Comparison of ENCODE assay signal across 10 cellular contexts in the genomic region with DNA sequence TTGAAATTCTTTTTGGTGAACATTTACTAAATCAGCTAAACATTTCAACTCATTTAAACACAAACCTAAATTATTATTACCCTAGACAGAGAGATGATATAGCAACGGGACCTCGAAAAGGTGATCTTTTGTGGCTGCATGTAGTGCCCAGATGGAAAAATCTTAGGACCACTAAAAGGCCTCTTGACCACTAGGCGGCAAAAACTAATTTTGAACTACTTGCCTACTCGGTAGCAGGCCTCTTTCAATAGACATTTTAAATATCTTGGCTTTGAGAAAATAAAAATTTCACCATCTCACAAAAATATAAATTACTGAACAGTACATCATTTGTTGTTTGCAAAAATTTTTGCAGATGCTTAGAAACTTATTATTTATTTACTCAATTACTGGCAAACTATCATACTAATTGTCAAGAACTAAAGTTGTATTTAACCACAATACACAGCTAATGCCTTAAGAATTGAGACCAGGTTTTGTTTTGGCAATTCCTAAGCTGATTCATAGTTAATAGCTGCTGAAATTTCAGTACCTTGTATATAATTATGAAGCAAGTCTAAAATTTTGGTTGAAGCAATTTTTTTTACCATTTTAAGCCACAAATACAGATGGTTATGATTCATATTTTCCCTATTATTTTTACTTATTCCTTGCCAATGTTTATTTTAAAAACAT. TPM values are rescaled to one million over a fixed set of nuclear protein-coding genes. Genes with fewer than 3 reads are reported as not detected.
DNase-seq lines count a peak whose midpoint lies in the region; ATAC-seq and TF ChIP-seq lines count a peak whose summit lies in the region.
"Had no signal": no experiment of that assay in that cellular context is flagged by ENCODE, and none has a peak within 500 bp of the region (broad histone marks: within the 10 kb centered on the region; RNA-seq: fewer than 3 reads in every experiment).

No MANE protein-coding gene starts in this region.

- TF ChIP-seq CTCF in epithelial cell of esophagus (IDR thresholded peaks at IDR 0.05; ENCODE audit: insufficient read depth, low read depth, low read length, missing control alignments) (peak; percentile 41), ovary (IDR thresholded peaks at IDR 0.05) (peak in 2 of 3 donors; percentile 28 to 46), testis (IDR thresholded peaks at IDR 0.05) (peak in 1 of 3 experiments; percentile 22)

- intact Hi-C loops in ovary (cut with DNase I) (loop anchor here in 1 of 4 donors (5.0 kb wide), 1 partner anchor 446 kb away; no protein-coding TSS in a partner anchor), testis (cut with DNase I; ENCODE audit: low total_unique reads) (no loop called here)

- H3K27me3 ChIP-seq in ovary, result no peaks in the 10 kb centered on the region
- H3K27me3 ChIP-seq in testis, result no peaks in the 10 kb centered on the region

- H3K9me3 ChIP-seq in ovary (no peaks in the 10 kb centered on the region), testis (no peaks in the 10 kb centered on the region)

- H3K36me3 ChIP-seq in ovary, result no peaks in the 10 kb centered on the region
- no peaks in the 10 kb centered on the region for H3K36me3 ChIP-seq in testis (ENCODE audit: low read depth, missing control alignments)

- WGBS in ovary, 3 donors, result 41 to 52% (median 49%) methylated on average over 4 of the region's 4 CpGs
- 68 to 70% methylated on average over 4 of the region's 4 CpGs for WGBS in testis, 2 donors

- H3K4me3 ChIP-seq in epithelial cell of esophagus (ENCODE audit: low read length) (no peak overlapping the region), ovary (no peak overlapping the region), testis (no peak overlapping the region)

- no peak overlapping the region for H3K27ac ChIP-seq in ovary
- peak overlapping the region in 1 of 2 donors; percentile 18 for H3K27ac ChIP-seq in testis

- no peak for ATAC-seq in GM21528 (IDR thresholded peaks at IDR 0.05; ENCODE audit: low FRiP score, unreplicated experiment)

- peak; percentile 57 for DNase-seq in GM04504 (ENCODE audit: low read depth)
- DNase-seq in NCI-H69 (lab: John Stamatoyannopoulos, UW), result peak; percentile 12
- DNase-seq in epithelial cell of esophagus (ENCODE audit: low read depth), result peak; percentile 30
- DNase-seq in ovary, result no peak
- no peak for DNase-seq in activated gamma-delta T cell (lab: John Stamatoyannopoulos, UW)
- no peak for DNase-seq in testis
- DNase-seq in NCI-H524 treated with DMSO at 0.1 percent for 48 hours (lab: John Stamatoyannopoulos, UW), result no peak
- DNase-seq: SIG-M5; stimulated activated CD4-positive, alpha-beta T cell treated with anti-CD3 and anti-CD28 coated beads, Interleukin-4, amount 100 ng/mL, for 4 hours had no signal

- TF ChIP-seq POLR2A in ovary (IDR thresholded peaks at IDR 0.05) (no peak), testis (IDR thresholded peaks at IDR 0.05) (no peak)

- peaks cover 4% of the 10 kb centered on the region for H3K4me1 ChIP-seq in ovary (ENCODE audit: insufficient read depth)
- H3K4me1 ChIP-seq in testis, result peaks cover 3% of the 10 kb centered on the region

- no peak for TF ChIP-seq EP300 in ovary (IDR thresholded peaks at IDR 0.05)

RNA-seq across cellular contexts. Expression of a gene that starts 9.4 kb away (rescaled TPM):
- total RNA-seq in ovary (100 to 1,000 TPM; 105 to 361 (median 264) TPM), testis (10 to 100 TPM; 31.3 to 39.7 TPM)
- polyA plus RNA-seq in ovary (100 to 1,000 TPM; 289 to 829 TPM), testis (ENCODE audit: insufficient read depth, low read depth, low replicate concordance) (589 TPM)

Comparison
In these comparisons a context has a peak if more than half of its experiments do, and no peak if none do; other contexts are left out.
1. DNase-seq: peak in GM04504 (single experiment), NCI-H69 (single experiment) and epithelial cell of esophagus (single experiment); none in ovary (0 of 5), activated gamma-delta T cell (single experiment), testis (single experiment) and NCI-H524 treated with DMSO at 0.1 percent for 48 hours (single experiment).